In genomic region chr3:32847520-32847919, GRCh38 we compare ENCODE assay signal across 18 cellular contexts. TPM values are rescaled to one million over a fixed set of nuclear protein-coding genes. Genes with fewer than 3 reads are reported as not detected.
A peak's percentile ranks its signal among the peaks of the same experiment; 100 is the strongest.
DNase-seq lines count a peak whose midpoint lies in the region; ATAC-seq, FAIRE-seq and TF ChIP-seq lines count a peak whose summit lies in the region.
"Had no signal": no experiment of that assay in that cellular context is flagged by ENCODE, and none has a peak within 500 bp of the region (broad histone marks: within the 10 kb centered on the region; RNA-seq: fewer than 3 reads in every experiment).

No MANE protein-coding gene starts in this region.

- intact Hi-C loops in HepG2 (cut with micrococcal nuclease; ENCODE audit: unreplicated experiment) (no loop called here), right lobe of liver (cut with DNase I) (no loop called here), CD14-positive monocyte (cut with micrococcal nuclease) (no loop called here)

- 78% methylated on average over 1 of the region's 1 CpG for WGBS in HepG2 (ENCODE audit: low lambda C conversion rate)
- whole genome bisulfite sequencing in right lobe of liver (ENCODE audit: insufficient coverage, low coverage, low lambda C conversion rate, missing lambda C conversion rate): 33% methylated on average over 1 of the region's 1 CpG

- no TSS peak for BruUV-seq in HepG2 (replicated peaks; lab: Mats Ljungman, UMichigan)

- POLR2A ChIA-PET in HepG2 (lab: Yijun Ruan, JAX): interaction anchor here (4.8 kb wide), 1 partner anchor 8 kb away, joined by 27 read pairs; no protein-coding TSS in a partner anchor

- H3K36me3 ChIP-seq in HepG2 (replicated peaks in 1 of 2; ENCODE audit: control insufficient read depth in 1 of 2, insufficient read depth in 2 of 2, low read length in 2 of 2) (peaks cover 2 to 5% of the 10 kb centered on the region in 2 experiments; a peak in 3 of 5 replicates), right lobe of liver (no peaks in the 10 kb centered on the region), adipocyte (ENCODE audit: control insufficient read depth, insufficient read depth, low read length, severe bottlenecking) (no peaks in the 10 kb centered on the region), iPS-15b (ENCODE audit: control insufficient read depth, insufficient read depth, low read length) (no peaks in the 10 kb centered on the region)

- in situ Hi-C loops in HepG2 (cut with HindIII; ENCODE audit: extremely low pct_ligation_motif_present, low pct_unique_long_range_greater_than_20kb): no loop called here

- no peak for DNase-seq in HepG2 (ENCODE audit: low spot score)
- DNase-seq in right lobe of liver: no peak
- no peak for DNase-seq in adipocyte (ENCODE audit: low read depth)
- no peak for DNase-seq in type B pancreatic cell (ENCODE audit: extremely low spot score, unreplicated experiment)
- no peak for DNase-seq in kidney tubule cell (ENCODE audit: low spot score)
- DNase-seq in CD14-positive monocyte (ENCODE audit: low spot score): no peak
- DNase-seq: HCEC 1CT, NCI-H146, NCI-H2107, NCI-H446, PC-3 had no signal

- no peaks in the 10 kb centered on the region for H3K9me3 ChIP-seq in HepG2 (ENCODE audit: low read length)
- H3K9me3 ChIP-seq in right lobe of liver: no peaks in the 10 kb centered on the region
- no peaks in the 10 kb centered on the region for H3K9me3 ChIP-seq in adipocyte (ENCODE audit: control insufficient read depth, low read length)
- H3K9me3 ChIP-seq in iPS-15b (ENCODE audit: control insufficient read depth, insufficient read depth, low read length): no peaks in the 10 kb centered on the region

- CTCF ChIA-PET in HepG2 (lab: Yijun Ruan, JAX; ENCODE audit: low intra/inter-chr PET ratio, low total read pairs): no interaction called here

- H3K4me3 Mint-ChIP-seq in type B pancreatic cell (peak overlapping the region; percentile 66), CD14-positive monocyte (no peak overlapping the region)
- H3K4me3 Mint-ChIP-seq: IgD-negative memory B cell had no signal

- peaks cover 98% of the 10 kb centered on the region for H3K79me2 ChIP-seq in HepG2 (ENCODE audit: insufficient read depth, low read length)

- H3K4me1 ChIP-seq in HepG2 (ENCODE audit: insufficient read depth, low read length): peaks cover 100% of the 10 kb centered on the region
- H3K4me1 ChIP-seq in right lobe of liver: no peaks in the 10 kb centered on the region
- peaks cover 48% of the 10 kb centered on the region for H3K4me1 ChIP-seq in adipocyte (ENCODE audit: control insufficient read depth, insufficient read depth, low read length)
- H3K4me1 ChIP-seq in iPS-15b (ENCODE audit: control insufficient read depth, insufficient read depth, low read length): peaks cover 76% of the 10 kb centered on the region

- TF ChIP-seq POLR2A in HepG2 (IDR thresholded peaks at IDR 0.05; ENCODE audit: insufficient read depth in 1 of 2, low read depth in 2 of 2, low read length in 2 of 2) (no peak), right lobe of liver (IDR thresholded peaks at IDR 0.05) (no peak)

- H3K27me3 ChIP-seq in HepG2 (ENCODE audit: control insufficient read depth in 1 of 2, insufficient read depth in 2 of 2, low read length in 2 of 2) (no peaks in the 10 kb centered on the region), right lobe of liver (no peaks in the 10 kb centered on the region), adipocyte (replicated peaks; ENCODE audit: control insufficient read depth, insufficient read depth, low read length) (peaks cover 3% of the 10 kb centered on the region), iPS-15b (ENCODE audit: control insufficient read depth, insufficient read depth, low read length) (no peaks in the 10 kb centered on the region)

- no peak for TF ChIP-seq RAD21 in HepG2 (CRISPR knock-in tag; IDR thresholded peaks at IDR 0.05)

- peak overlapping the region; percentile 26 for H3K27ac ChIP-seq in HepG2 (ENCODE audit: extremely low read length, insufficient read depth, low read length)
- no peak overlapping the region for H3K27ac ChIP-seq in right lobe of liver
- H3K27ac ChIP-seq: C4-2B had no signal

- H3K9ac ChIP-seq in HepG2 (ENCODE audit: insufficient read depth, low read depth, low read length) (no peak overlapping the region), adipocyte (ENCODE audit: low read length) (no peak overlapping the region), iPS-15b (ENCODE audit: low read depth, low read length) (no peak overlapping the region)

- TF ChIP-seq CTCF in HepG2 (CRISPR knock-in tag; IDR thresholded peaks at IDR 0.05) (no peak), right lobe of liver (IDR thresholded peaks at IDR 0.05) (no peak), type B pancreatic cell (conservative IDR thresholded peaks at IDR 0.05) (no peak), CD14-positive monocyte (IDR thresholded peaks at IDR 0.05) (no peak)

- peaks cover 88% of the 10 kb centered on the region for H4K20me1 ChIP-seq in HepG2 (ENCODE audit: insufficient read depth, low read length)

- H3K4me2 ChIP-seq in HepG2 (ENCODE audit: low read depth, low read length): peak overlapping the region; percentile 54

- H3K4me1 Mint-ChIP-seq in type B pancreatic cell (ENCODE audit: unreplicated experiment): peaks cover 76% of the 10 kb centered on the region
- H3K4me1 Mint-ChIP-seq in CD14-positive monocyte: peaks cover 33% of the 10 kb centered on the region

- H3K36me3 Mint-ChIP-seq in type B pancreatic cell (peaks cover 3% of the 10 kb centered on the region), CD14-positive monocyte (no peaks in the 10 kb centered on the region)

- H2AFZ ChIP-seq in HepG2 (ENCODE audit: low read length): no peak overlapping the region

- H3K9me3 Mint-ChIP-seq in type B pancreatic cell (no peaks in the 10 kb centered on the region), CD14-positive monocyte (no peaks in the 10 kb centered on the region)
- H3K9me3 Mint-ChIP-seq: IgD-negative memory B cell had no signal

- TF ChIP-seq EP300 in HepG2 (IDR thresholded peaks at IDR 0.05; ENCODE audit: low read depth in 2 of 2, low read length in 2 of 2) (no peak), HepG2 (CRISPR knock-in tag; IDR thresholded peaks at IDR 0.05; ENCODE audit: borderline replicate concordance) (no peak)

- H3K27ac Mint-ChIP-seq in type B pancreatic cell (peak overlapping the region; percentile 76), CD14-positive monocyte (no peak overlapping the region)
- H3K27ac Mint-ChIP-seq: IgD-negative memory B cell had no signal

- H3K27me3 Mint-ChIP-seq in type B pancreatic cell (no peaks in the 10 kb centered on the region), CD14-positive monocyte (ENCODE audit: low read depth in 3 of 3) (peaks cover 0 to 6% (median 2%) of the 10 kb centered on the region in 3 donors)
- H3K27me3 Mint-ChIP-seq: IgD-negative memory B cell had no signal

- ATAC-seq in HepG2 (no peak), right lobe of liver (no peak), GM19452 (IDR thresholded peaks at IDR 0.05; ENCODE audit: unreplicated experiment) (no peak)
- ATAC-seq: GM12878, PC-3 had no signal

- FAIRE-seq in HepG2 (lab: Jason Lieb, UNC): no peak
- FAIRE-seq: A204.1, GM12878, GM18507 had no signal

- no peak overlapping the region for H3K4me3 ChIP-seq in HepG2 (replicated peaks in 1 of 3; ENCODE audit: insufficient read depth in 1 of 3, low read depth in 2 of 3, low read length in 3 of 3)
- no peak overlapping the region for H3K4me3 ChIP-seq in right lobe of liver
- peak overlapping the region; percentile 30 for H3K4me3 ChIP-seq in adipocyte (ENCODE audit: low read length)
- H3K4me3 ChIP-seq in iPS-15b (ENCODE audit: low read depth, low read length): peak overlapping the region; percentile 1
- H3K4me3 ChIP-seq: GM12878 had no signal

TF ChIP-seq in HepG2, 621 proteins besides CTCF, POLR2A, EP300 and RAD21:
- TF ChIP-seq KDM2A (CRISPR knock-in tag; IDR thresholded peaks at IDR 0.05; ENCODE audit: borderline replicate concordance, low read depth) (no peak), MAFK (conservative IDR thresholded peaks at IDR 0.05 in 1 of 2, IDR thresholded peaks at IDR 0.05 in 1 of 2; ENCODE audit: low read length in 2 of 2) (peak; percentile 10 to 20; a peak in 1 of 4 replicates), RBFOX2 (IDR thresholded peaks at IDR 0.05; ENCODE audit: low read depth, low read length) (no peak), HCFC1 (IDR thresholded peaks at IDR 0.05; ENCODE audit: low read depth, low read length) (no peak)
TF ChIP-seq in HepG2: peak in this region for 1.

RNA-seq across cellular contexts. Expression of gene TRIM71, which starts 29.7 kb away (rescaled TPM):
- total RNA-seq in HepG2 (2016; rRNA removed; fragmentation: Illumina TruSeq; extraction: Trizol) (76.9 and 111 TPM in 2 replicates), right lobe of liver (not detected), type B pancreatic cell (ENCODE audit: low replicate concordance) (11.2 and 26.5 TPM in 2 replicates)
- 5.5 and 6.3 TPM in 2 replicates for total RNA-seq in HepG2 (2016; cell fraction: cytosol; rRNA removed; fragmentation: Illumina TruSeq; extraction: Trizol; ENCODE audit: low read depth)
- 75.8 and 102 TPM in 2 replicates for total RNA-seq in HepG2 (2016; cell fraction: insoluble cytoplasmic fraction; rRNA removed; fragmentation: Illumina TruSeq; extraction: Trizol)
- total RNA-seq in HepG2 (2016; cell fraction: membrane; rRNA removed; fragmentation: Illumina TruSeq; extraction: Trizol): 29.5 and 33.3 TPM in 2 replicates
- 91.5 and 98.1 TPM in 2 replicates for total RNA-seq in HepG2 (2016; cell fraction: nucleus; rRNA removed; fragmentation: Illumina TruSeq; extraction: Trizol)
- polyA plus RNA-seq in HepG2 (2011; rRNA removed) (21.1 and 21.7 TPM in 2 replicates), CD14-positive monocyte (under 1 TPM; 0.02 to 0.06 TPM)
- 16.3 and 17.3 TPM in 2 replicates for polyA plus RNA-seq in HepG2 (2011; cell fraction: cytosol; rRNA removed)
- 25.8 and 29.4 TPM in 2 replicates for polyA plus RNA-seq in HepG2 (2011; cell fraction: nucleus; rRNA removed)
- 24.9 and 35.6 TPM in 2 replicates for polyA plus RNA-seq in HepG2 (2012)
- 1.8 and 1.9 TPM in 2 replicates for polyA plus RNA-seq in HepG2 (2016; cell fraction: cytosol; fragmentation: Illumina TruSeq; extraction: Trizol; ENCODE audit: low read depth)
- 67.3 and 72.5 TPM in 2 replicates for polyA plus RNA-seq in HepG2 (2016; cell fraction: insoluble cytoplasmic fraction; fragmentation: Illumina TruSeq; extraction: Trizol; ENCODE audit: low read depth)
- polyA plus RNA-seq in HepG2 (2016; cell fraction: membrane; fragmentation: Illumina TruSeq; extraction: Trizol; ENCODE audit: low read depth): 7.2 and 8.7 TPM in 2 replicates
- 86.2 and 92.8 TPM in 2 replicates for polyA plus RNA-seq in HepG2 (2016; cell fraction: nucleus; fragmentation: Illumina TruSeq; extraction: Trizol; ENCODE audit: insufficient read depth, low read depth)
- polyA minus RNA-seq in HepG2 (2011; rRNA and poly(A)+ RNA removed; ENCODE audit: low replicate concordance): 0.07 and 138 TPM in 2 replicates
- 80.8 and 84.9 TPM in 2 replicates for polyA minus RNA-seq in HepG2 (2011; cell fraction: cytosol; rRNA and poly(A)+ RNA removed)
- 96.2 and 97.6 TPM in 2 replicates for polyA minus RNA-seq in HepG2 (2011; cell fraction: nucleus; rRNA and poly(A)+ RNA removed)
- polyA plus RNA-seq: IgD-negative memory B cell had no signal

Comparison
In these comparisons a context has a peak if more than half of its experiments do, and no peak if none do; other contexts are left out.
1. RNA of gene TRIM71, which starts 29.7 kb away (total RNA-seq): 5.5 to 111 TPM in HepG2 and 11.2 to 26.5 TPM in type B pancreatic cell; not detected in right lobe of liver; every median in the first group is over 4 times any median in the second.
2. H3K4me3 ChIP-seq: peak in adipocyte (single experiment) and iPS-15b (single experiment); none in HepG2 (0 of 3) and right lobe of liver (0 of 3).